Comparison of ENCODE assay signal across 15 cellular contexts in genomic region chr1:162310337-162310736, GRCh38.
DNase-seq lines count a peak whose midpoint lies in the region; ATAC-seq and TF ChIP-seq lines count a peak whose summit lies in the region.
"Had no signal": no experiment of that assay in that cellular context is flagged by ENCODE, and none has a peak within 500 bp of the region (broad histone marks: within the 10 kb centered on the region; RNA-seq: fewer than 3 reads in every experiment).

No MANE protein-coding gene starts in this region.

- in situ Hi-C loops in brain microvascular endothelial cell (cut with HindIII; ENCODE audit: low pct_ligation_motif_present, low sequenced_read_pairs) = no loop called here

- no peaks in the 10 kb centered on the region for H3K36me3 Mint-ChIP-seq in CD4-positive, alpha-beta memory T cell
- H3K36me3 Mint-ChIP-seq: activated naive CD8-positive, alpha-beta T cell had no signal

- H3K27ac ChIP-seq in brain microvascular endothelial cell = peak overlapping the region; percentile 14
- no peak overlapping the region for H3K27ac ChIP-seq in CD4-positive, alpha-beta memory T cell (ENCODE audit: low read depth, low read length)
- H3K27ac ChIP-seq: C4-2B, esophagus squamous epithelium, right atrium auricular region, thoracic aorta had no signal

- no peaks in the 10 kb centered on the region for H3K27me3 ChIP-seq in brain microvascular endothelial cell (replicated peaks)
- no peaks in the 10 kb centered on the region for H3K27me3 ChIP-seq in CD4-positive, alpha-beta memory T cell (ENCODE audit: insufficient read depth, low read length)
- H3K27me3 ChIP-seq: esophagus squamous epithelium, right atrium auricular region had no signal

- H3K27ac Mint-ChIP-seq in CD4-positive, alpha-beta memory T cell = no peak overlapping the region
- H3K27ac Mint-ChIP-seq: activated naive CD8-positive, alpha-beta T cell; naive B cell had no signal

- CTCF ChIA-PET in CD4-positive, alpha-beta memory T cell (lab: Charles Lee; ENCODE audit: partially characterized antibody) = no interaction called here

- no peak for ATAC-seq in HG03469 (IDR thresholded peaks at IDR 0.05; ENCODE audit: unreplicated experiment)

- no peaks in the 10 kb centered on the region for H3K4me1 ChIP-seq in CD4-positive, alpha-beta memory T cell (ENCODE audit: insufficient read depth, low read length)
- H3K4me1 ChIP-seq: esophagus squamous epithelium, right atrium auricular region had no signal

- H3K4me3 ChIP-seq in brain microvascular endothelial cell (ENCODE audit: low read depth, low read length) = no peak overlapping the region
- no peak overlapping the region for H3K4me3 ChIP-seq in CD4-positive, alpha-beta memory T cell (ENCODE audit: low read length in 2 of 2)
- H3K4me3 ChIP-seq: esophagus squamous epithelium, right atrium auricular region, thoracic aorta had no signal

- intact Hi-C loops in CD4-positive, alpha-beta memory T cell (cut with micrococcal nuclease) = no loop called here

- peaks cover 2 to 9% of the 10 kb centered on the region in 2 donors for H3K27me3 Mint-ChIP-seq in CD4-positive, alpha-beta memory T cell

- POLR2A ChIA-PET in CD4-positive, alpha-beta memory T cell (lab: Charles Lee; ENCODE audit: partially characterized antibody) = no interaction called here

- no peaks in the 10 kb centered on the region for H3K9me3 ChIP-seq in CD4-positive, alpha-beta memory T cell (ENCODE audit: control insufficient read depth in 1 of 2, low read length in 2 of 2)

- H3K36me3 ChIP-seq in brain microvascular endothelial cell (replicated peaks) = no peaks in the 10 kb centered on the region
- no peaks in the 10 kb centered on the region for H3K36me3 ChIP-seq in CD4-positive, alpha-beta memory T cell (ENCODE audit: insufficient read depth, low read length)
- H3K36me3 ChIP-seq: esophagus squamous epithelium, right atrium auricular region, thoracic aorta had no signal

- peaks cover 6 to 26% (median 16%) of the 10 kb centered on the region in 8 donors for H3K9me3 Mint-ChIP-seq in CD4-positive, alpha-beta memory T cell

- H3K4me1 Mint-ChIP-seq in CD4-positive, alpha-beta memory T cell = no peaks in the 10 kb centered on the region
- H3K4me1 Mint-ChIP-seq: naive B cell had no signal

- no peak for TF ChIP-seq CTCF in brain microvascular endothelial cell (IDR thresholded peaks at IDR 0.05; ENCODE audit: low read depth, low read length, missing control alignments)

- no peak overlapping the region for H3K4me3 Mint-ChIP-seq in CD4-positive, alpha-beta memory T cell
- H3K4me3 Mint-ChIP-seq: activated naive CD8-positive, alpha-beta T cell; naive B cell had no signal

- peak; percentile 76 for DNase-seq in HCEC 1CT
- DNase-seq in OCI-M1 (lab: John Stamatoyannopoulos, UW) = peak; percentile 9
- peak; percentile 67 for DNase-seq in brain microvascular endothelial cell
- peak; percentile 58 for DNase-seq in pulmonary artery endothelial cell (ENCODE audit: low read depth, low spot score)
- DNase-seq in CD4-positive, alpha-beta memory T cell = no peak
- DNase-seq in cerebellar nuclear complex (lab: John Stamatoyannopoulos, UW) = no peak
- DNase-seq: activated T-cell treated with anti-CD3 and anti-CD28 coated beads for 4 hours; esophagus squamous epithelium; naive B cell; stimulated activated CD4-positive, alpha-beta T cell treated with anti-CD3 and anti-CD28 coated beads, Interleukin-1b, Interleukin-23, amount 100 ng/mL, for 48 hours had no signal

Comparison
In these comparisons a context has a peak if more than half of its experiments do, and no peak if none do; other contexts are left out.
1. DNase-seq: peak in HCEC 1CT (single experiment), OCI-M1 (single experiment), brain microvascular endothelial cell (single experiment) and pulmonary artery endothelial cell (single experiment); none in CD4-positive, alpha-beta memory T cell (0 of 5) and cerebellar nuclear complex (0 of 2).